ENCODE assay signal across 8 cellular contexts in genomic region chr11:61477734-61478148, GRCh38. TPM values are rescaled to one million over a fixed set of nuclear protein-coding genes. Genes with fewer than 3 reads are reported as not detected.
DNase-seq lines count a peak whose midpoint lies in the region; ATAC-seq and TF ChIP-seq lines count a peak whose summit lies in the region.
"Had no signal": no experiment of that assay in that cellular context is flagged by ENCODE, and none has a peak within 500 bp of the region (broad histone marks: within the 10 kb centered on the region; RNA-seq: fewer than 3 reads in every experiment).

No MANE protein-coding gene starts in this region.

- peaks cover 9% of the 10 kb centered on the region for H3K27me3 ChIP-seq in foreskin keratinocyte

- no peak overlapping the region for H3K4me3 ChIP-seq in GM12864 (ENCODE audit: low read depth, low read length)
- H3K4me3 ChIP-seq in retinal pigment epithelial cell (ENCODE audit: low read length): no peak overlapping the region

- TF ChIP-seq CTCF in GM12864 (IDR thresholded peaks at IDR 0.05; ENCODE audit: low read depth, low read length, missing control alignments) (peak; percentile 91), foreskin keratinocyte (conservative IDR thresholded peaks at IDR 0.05) (peak; percentile 87), retinal pigment epithelial cell (conservative IDR thresholded peaks at IDR 0.05; ENCODE audit: low read depth, low read length) (peak; percentile 84)

- peak; percentile 43 to 45 for ATAC-seq in activated T-cell treated with anti-CD3 and anti-CD28 coated beads, Interleukin-2, amount 50 U/mL, for 72 hours (replicated peaks in 1 of 2)
- no peak for ATAC-seq in foreskin keratinocyte
- no peak for ATAC-seq in GM21619 (IDR thresholded peaks at IDR 0.05; ENCODE audit: unreplicated experiment)
- no peak for ATAC-seq in HG02840 (IDR thresholded peaks at IDR 0.05; ENCODE audit: low FRiP score, unreplicated experiment)

- H3K4me1 ChIP-seq in foreskin keratinocyte: no peaks in the 10 kb centered on the region

- H3K4me3 Mint-ChIP-seq in activated T-cell treated with anti-CD3 and anti-CD28 coated beads, Interleukin-2, amount 50 U/mL, for 72 hours: no peak overlapping the region

- DNase-seq in GM12864 (ENCODE audit: low read depth) (no peak), NCI-H460 (ENCODE audit: extremely low read depth, low read depth) (peak; percentile 24), foreskin keratinocyte (no peak), retinal pigment epithelial cell (ENCODE audit: low read depth) (no peak)
- DNase-seq in activated T-cell treated with anti-CD3 and anti-CD28 coated beads, Interleukin-2, amount 50 U/mL, for 72 hours: peak; percentile 53 to 59

- no peaks in the 10 kb centered on the region for H3K9me3 Mint-ChIP-seq in activated T-cell treated with anti-CD3 and anti-CD28 coated beads, Interleukin-2, amount 50 U/mL, for 72 hours

- H3K27ac ChIP-seq in foreskin keratinocyte: no peak overlapping the region

- peaks cover 10% of the 10 kb centered on the region for H3K4me1 Mint-ChIP-seq in activated T-cell treated with anti-CD3 and anti-CD28 coated beads, Interleukin-2, amount 50 U/mL, for 72 hours (ENCODE audit: low read depth)

- H3K27ac Mint-ChIP-seq in activated T-cell treated with anti-CD3 and anti-CD28 coated beads, Interleukin-2, amount 50 U/mL, for 72 hours: no peak overlapping the region

- H3K27me3 Mint-ChIP-seq in activated T-cell treated with anti-CD3 and anti-CD28 coated beads, Interleukin-2, amount 50 U/mL, for 72 hours (ENCODE audit: low read depth): no peaks in the 10 kb centered on the region

- no peaks in the 10 kb centered on the region for H3K36me3 Mint-ChIP-seq in activated T-cell treated with anti-CD3 and anti-CD28 coated beads, Interleukin-2, amount 50 U/mL, for 72 hours (ENCODE audit: insufficient read depth in 2 of 2)

RNA-seq across cellular contexts. Expression of gene LRRC10B, which starts 30.8 kb away (rescaled TPM):
- total RNA-seq in NCI-H460 (2014; rRNA removed; shearing (Covaris generic)): not detected in 2 replicates
- polyA plus RNA-seq in NCI-H460 (2014; cell fraction: nucleus; rRNA removed): not detected in 2 replicates
- not detected for total RNA-seq in activated T-cell treated with anti-CD3 and anti-CD28 coated beads, Interleukin-2, amount 50 U/mL, for 72 hours
- total RNA-seq in foreskin keratinocyte: 0.07 TPM in 1 of 2 replicates, not detected in the other
- polyA plus RNA-seq in foreskin keratinocyte: 0.02 and 0.06 TPM in 2 replicates
- total RNA-seq: activated CD8-positive, alpha-beta memory T cell treated with anti-CD3 and anti-CD28 coated beads for 36 hours had no signal

RNA-seq across cellular contexts. Expression of gene SDHAF2, which starts 47.8 kb away (rescaled TPM):
- total RNA-seq in NCI-H460 (2014; rRNA removed; shearing (Covaris generic)): 18.1 and 29.4 TPM in 2 replicates
- polyA plus RNA-seq in NCI-H460 (2014; cell fraction: nucleus; rRNA removed): 23.3 and 40.1 TPM in 2 replicates
- total RNA-seq in activated T-cell treated with anti-CD3 and anti-CD28 coated beads, Interleukin-2, amount 50 U/mL, for 72 hours: 10 to 100 TPM; 36.6 to 40.7 TPM
- total RNA-seq in foreskin keratinocyte: 30.2 and 30.6 TPM in 2 replicates
- polyA plus RNA-seq in foreskin keratinocyte: 49.8 and 53.2 TPM in 2 replicates

RNA-seq across cellular contexts. Expression of gene CPSF7, which starts 48.0 kb away (rescaled TPM):
- 36.6 and 42.5 TPM in 2 replicates for total RNA-seq in NCI-H460 (2014; rRNA removed; shearing (Covaris generic))
- 74.9 and 75.2 TPM in 2 replicates for polyA plus RNA-seq in NCI-H460 (2014; cell fraction: nucleus; rRNA removed)
- 100 to 1,000 TPM; 164 to 223 TPM for total RNA-seq in activated T-cell treated with anti-CD3 and anti-CD28 coated beads, Interleukin-2, amount 50 U/mL, for 72 hours
- total RNA-seq in foreskin keratinocyte: 47.7 and 48.2 TPM in 2 replicates
- polyA plus RNA-seq in foreskin keratinocyte: 24.7 and 30.0 TPM in 2 replicates

Comparison
In these comparisons a context has a peak if more than half of its experiments do, and no peak if none do; other contexts are left out.
1. DNase-seq: peak in NCI-H460 (single experiment) and activated T-cell treated with anti-CD3 and anti-CD28 coated beads, Interleukin-2, amount 50 U/mL, for 72 hours (2 of 2); none in GM12864 (single experiment), foreskin keratinocyte (0 of 2) and retinal pigment epithelial cell (single experiment).
2. ATAC-seq: peak in activated T-cell treated with anti-CD3 and anti-CD28 coated beads, Interleukin-2, amount 50 U/mL, for 72 hours (2 of 2); none in foreskin keratinocyte (single experiment), GM21619 (single experiment) and HG02840 (single experiment).
3. Peak in every context shown above with its lines, with median percentiles within 50 percentile points of each other: CTCF ChIP-seq.